In the genomic region with DNA sequence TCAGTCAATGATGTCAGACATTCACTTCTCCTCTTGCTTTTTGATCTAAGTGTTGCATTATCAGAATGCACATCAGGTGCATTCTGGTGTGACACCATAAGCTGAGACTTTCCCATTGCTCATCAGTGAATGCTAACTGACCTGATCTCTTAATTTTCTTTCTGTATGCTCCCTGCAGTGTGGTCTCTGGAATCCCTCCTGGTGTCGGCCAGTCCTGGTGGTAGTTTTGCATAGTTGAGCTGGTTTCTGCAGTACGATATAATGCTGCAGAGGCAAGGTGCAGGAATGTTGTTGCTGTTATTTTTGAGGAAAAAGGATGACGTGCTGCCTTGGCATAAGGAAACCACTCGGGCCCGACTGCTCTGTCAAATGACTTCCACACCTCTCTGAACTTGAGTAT, we compare ENCODE assay signal across 29 cellular contexts.
DNase-seq lines count a peak whose midpoint lies in the region; ATAC-seq, FAIRE-seq and TF ChIP-seq lines count a peak whose summit lies in the region.
"Had no signal": no experiment of that assay in that cellular context is flagged by ENCODE, and none has a peak within 500 bp of the region (broad histone marks: within the 10 kb centered on the region; RNA-seq: fewer than 3 reads in every experiment).

No MANE protein-coding gene starts in this region.

- H3K27me3 ChIP-seq in ACC112 (ENCODE audit: insufficient read depth, low read length), result no peaks in the 10 kb centered on the region
- H3K27me3 ChIP-seq: body of pancreas, dorsolateral prefrontal cortex, right atrium auricular region, stomach had no signal

- peaks cover 24% of the 10 kb centered on the region for H3K79me2 ChIP-seq in ACC112 (ENCODE audit: control insufficient read depth, insufficient read depth, low read length, unreplicated experiment)

- H3K27ac ChIP-seq in ACC112 (ENCODE audit: low read depth, low read length), result peak overlapping the region; percentile 3; the same call in 1 of the 2 replicates
- H3K27ac ChIP-seq: A549, body of pancreas, dorsolateral prefrontal cortex, right atrium auricular region, stomach had no signal

- no peak for TF ChIP-seq POLR2A in H54 (IDR thresholded peaks at IDR 0.05; ENCODE audit: low read depth, low read length)

- peaks cover 15% of the 10 kb centered on the region for H3K4me1 ChIP-seq in ACC112 (ENCODE audit: control insufficient read depth, insufficient read depth, low read length, unreplicated experiment)
- H3K4me1 ChIP-seq: A549, body of pancreas, right atrium auricular region, stomach had no signal

- DNase-seq in H54 (ENCODE audit: insufficient read length, low spot score) (no peak), astrocyte of the hippocampus (ENCODE audit: low read depth, low spot score) (peak; percentile 89), kidney glomerular epithelial cell (lab: John Stamatoyannopoulos, UW) (peak; percentile 15), head of caudate nucleus (no peak), DMS53 (lab: John Stamatoyannopoulos, UW) (no peak)
- no peak for DNase-seq in stimulated activated CD4-positive, alpha-beta T cell treated with anti-CD3 and anti-CD28 coated beads, Interleukin-2, amount 100 ng/mL, for 48 hours
- DNase-seq: activated CD4-positive, alpha-beta T cell treated with anti-CD3 and anti-CD28 coated beads for 48 hours; activated CD8-positive, alpha-beta memory T cell treated with anti-CD3 and anti-CD28 coated beads for 24 hours; activated T-cell treated with anti-CD3 and anti-CD28 coated beads for 4 hours; AML-193; body of pancreas; CD8-positive, alpha-beta T cell; dorsolateral prefrontal cortex; H9; immature natural killer cell; Kasumi-1; NCI-H1417; NCI-H2029 treated with DMSO at 0.1 percent for 48 hours; NCI-H524 treated with DMSO at 0.1 percent for 48 hours; SIG-M5; stimulated activated CD4-positive, alpha-beta T cell treated with anti-CD3 and anti-CD28 coated beads, Interleukin-2, amount 100 ng/mL, for 24 hours; stomach had no signal

- peaks cover 3% of the 10 kb centered on the region; the same call in 1 of the 2 replicates for H3K36me3 ChIP-seq in ACC112 (ENCODE audit: insufficient read depth, low read length)

- intact Hi-C loops in head of caudate nucleus (cut with DNase I), result no loop called here

- FAIRE-seq in H54 (lab: Jason Lieb, UNC), result peak; percentile 76
- FAIRE-seq: A549, GM12891 had no signal

- no peak overlapping the region for H2AFZ ChIP-seq in ACC112 (ENCODE audit: low read length, unreplicated experiment)

- no peak overlapping the region; the same call in 1 of the 2 replicates for H3K4me3 ChIP-seq in ACC112 (ENCODE audit: low read depth, low read length)
- H3K4me3 ChIP-seq: A549, body of pancreas, dorsolateral prefrontal cortex, right atrium auricular region, stomach had no signal

- no peak for ATAC-seq in HG03045 (IDR thresholded peaks at IDR 0.05; ENCODE audit: unreplicated experiment)
- ATAC-seq: A549; activated naive CD4-positive, alpha-beta T cell treated with anti-CD3 and anti-CD28 coated beads, Interleukin-2, amount 50 U/mL, for 72 hours; body of pancreas; CD8-positive, alpha-beta T cell; left lobe of liver had no signal

Comparison
In these comparisons a context has a peak if more than half of its experiments do, and no peak if none do; other contexts are left out.
1. DNase-seq: peak in astrocyte of the hippocampus (single experiment) and kidney glomerular epithelial cell (single experiment); none in H54 (single experiment), head of caudate nucleus (0 of 42), stimulated activated CD4-positive, alpha-beta T cell treated with anti-CD3 and anti-CD28 coated beads, Interleukin-2, amount 100 ng/mL, for 48 hours (0 of 2) and DMS53 (single experiment).